ENCODE assay signal across 8 cellular contexts in the genomic region with DNA sequence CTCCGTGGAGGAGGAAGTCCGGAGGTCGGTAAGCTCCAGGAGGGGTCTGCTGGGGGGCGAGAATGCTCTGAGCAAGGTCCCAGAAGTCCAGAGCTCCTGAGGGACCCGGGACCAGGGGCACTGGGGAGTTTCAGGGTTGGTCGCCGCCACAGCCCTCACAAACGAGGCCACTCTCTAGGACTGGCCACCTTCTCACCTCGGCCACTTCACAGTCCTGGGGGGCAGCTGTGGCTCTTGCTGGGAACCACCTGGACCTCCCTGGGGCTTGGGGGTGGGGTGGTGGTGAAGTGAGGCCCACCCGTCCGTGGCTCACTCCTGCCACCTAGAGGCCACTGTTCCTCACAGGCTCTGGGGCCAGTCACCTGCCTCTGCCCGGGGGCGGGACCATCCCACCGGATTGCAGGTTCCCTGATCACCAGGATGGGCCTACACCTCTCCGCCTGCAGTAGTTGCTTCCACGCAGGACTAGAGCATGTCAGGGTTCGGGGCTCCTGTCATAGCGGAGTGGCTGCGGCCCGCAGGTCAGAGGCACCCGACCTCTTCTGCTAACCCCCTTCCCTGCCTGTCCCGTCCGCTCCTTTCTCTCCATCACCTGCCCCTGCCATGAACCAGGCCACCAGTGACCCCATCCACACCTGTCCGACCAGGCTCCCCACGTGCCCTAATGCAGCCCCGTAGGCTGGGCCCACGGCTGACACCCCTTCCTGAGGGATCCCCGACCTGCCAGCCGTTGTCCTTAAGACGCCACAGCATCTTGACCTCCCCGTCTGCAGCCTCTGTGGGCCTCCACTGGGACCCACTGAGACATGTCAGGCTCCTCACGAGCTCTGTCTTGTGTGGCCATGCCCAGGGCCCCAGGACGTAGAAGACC. TPM values are rescaled to one million over a fixed set of nuclear protein-coding genes. Genes with fewer than 3 reads are reported as not detected.
DNase-seq lines count a peak whose midpoint lies in the region; ATAC-seq and TF ChIP-seq lines count a peak whose summit lies in the region.

No MANE protein-coding gene starts in this region.

- DNase-seq in DMS53 (lab: John Stamatoyannopoulos, UW): peak; percentile 88
- peak; percentile 86 for DNase-seq in HK-2 (ENCODE audit: unreplicated experiment)
- DNase-seq in OCI-LY7 (ENCODE audit: low spot score): peak; percentile 75
- DNase-seq in activated T-cell treated with anti-CD3 and anti-CD28 coated beads for 48 hours (ENCODE audit: low read depth): peak; percentile 82
- no peak for DNase-seq in esophagus muscularis mucosa (ENCODE audit: extremely low spot score)
- no peak for DNase-seq in suprapubic skin (ENCODE audit: low spot score in 2 of 2)

- no peak for TF ChIP-seq EP300 in esophagus muscularis mucosa (IDR thresholded peaks at IDR 0.05)
- no peak for TF ChIP-seq EP300 in suprapubic skin (IDR thresholded peaks at IDR 0.05)

- no peak overlapping the region for H3K27ac ChIP-seq in OCI-LY7 (ENCODE audit: low read depth, low read length, poor library complexity, severe bottlenecking)
- peak overlapping the region; percentile 42 to 76 (median 72) for H3K27ac ChIP-seq in esophagus muscularis mucosa (replicated peaks in 1 of 4)
- no peak overlapping the region for H3K27ac ChIP-seq in neutrophil
- no peak overlapping the region for H3K27ac ChIP-seq in suprapubic skin

- H3K4me1 ChIP-seq in OCI-LY7 (ENCODE audit: insufficient read depth, low read length, poor library complexity, severe bottlenecking) (peaks cover 22% of the 10 kb centered on the region), esophagus muscularis mucosa (peaks cover 28 to 48% (median 43%) of the 10 kb centered on the region in 4 donors), neutrophil (ENCODE audit: control insufficient read depth in 1 of 2, insufficient read depth in 1 of 2, low read depth in 1 of 2, low read length in 1 of 2) (peaks cover 22 to 30% of the 10 kb centered on the region in 2 experiments), suprapubic skin (peaks cover 48% of the 10 kb centered on the region)

- no peak overlapping the region for H3K4me2 ChIP-seq in OCI-LY7 (ENCODE audit: low read length)

- no TSS peak for BruUV-seq in OCI-LY7 (replicated peaks; lab: Mats Ljungman, UMichigan)

- WGBS in esophagus muscularis mucosa: 60% methylated on average over 16 of the region's 33 CpGs
- 35% methylated on average over 24 of the region's 33 CpGs for WGBS in suprapubic skin

- no peak for ATAC-seq in GM18505 (IDR thresholded peaks at IDR 0.05; ENCODE audit: unreplicated experiment)

- intact Hi-C loops in OCI-LY7 (cut with micrococcal nuclease; ENCODE audit: unreplicated experiment) (no loop called here), esophagus muscularis mucosa (cut with DNase I) (no loop called here)

- POLR2A ChIA-PET in OCI-LY7 (lab: Charles Lee): no interaction called here

- H3K36me3 ChIP-seq in OCI-LY7 (ENCODE audit: insufficient read depth, low read length): no peaks in the 10 kb centered on the region
- H3K36me3 ChIP-seq in esophagus muscularis mucosa: no peaks in the 10 kb centered on the region
- no peaks in the 10 kb centered on the region for H3K36me3 ChIP-seq in neutrophil
- H3K36me3 ChIP-seq in suprapubic skin: no peaks in the 10 kb centered on the region

- H3K4me3 ChIP-seq in OCI-LY7 (ENCODE audit: low read depth, low read length, poor library complexity, severe bottlenecking) (no peak overlapping the region), esophagus muscularis mucosa (peak overlapping the region; percentile 14 to 45 (median 16)), neutrophil (ENCODE audit: low read depth in 1 of 2, low read length in 1 of 2) (peak overlapping the region in 1 of 2 experiments; percentile 12), suprapubic skin (no peak overlapping the region)

- H3K27me3 ChIP-seq in esophagus muscularis mucosa (peaks cover 0 to 54% (median 4%) of the 10 kb centered on the region in 4 donors), neutrophil (peaks cover 51% of the 10 kb centered on the region), suprapubic skin (peaks cover 11% of the 10 kb centered on the region)

- no peaks in the 10 kb centered on the region for H3K79me2 ChIP-seq in OCI-LY7 (ENCODE audit: insufficient read depth, low read depth, low read length)

- no peak for TF ChIP-seq POLR2A in esophagus muscularis mucosa (IDR thresholded peaks at IDR 0.05; ENCODE audit: low read depth)
- TF ChIP-seq POLR2A in suprapubic skin (IDR thresholded peaks at IDR 0.05): no peak
- TF ChIP-seq POLR2A in GM18505 (IDR thresholded peaks at IDR 0.05; ENCODE audit: borderline replicate concordance, extremely low read depth, insufficient read depth, insufficient read length): no peak

- CTCF ChIA-PET in OCI-LY7 (lab: Charles Lee; ENCODE audit: unreplicated experiment): no interaction called here

- H3K9me3 ChIP-seq in OCI-LY7 (ENCODE audit: low read length) (no peaks in the 10 kb centered on the region), esophagus muscularis mucosa (no peaks in the 10 kb centered on the region), neutrophil (no peaks in the 10 kb centered on the region), suprapubic skin (no peaks in the 10 kb centered on the region)

- no peaks in the 10 kb centered on the region for H4K20me1 ChIP-seq in OCI-LY7 (ENCODE audit: insufficient read depth, low read length)

- peak; percentile 82 for TF ChIP-seq CTCF in OCI-LY7 (conservative IDR thresholded peaks at IDR 0.05; ENCODE audit: low read length)
- TF ChIP-seq CTCF in esophagus muscularis mucosa (IDR thresholded peaks at IDR 0.05): peak; percentile 60 to 92 (median 64)
- peak; percentile 71 for TF ChIP-seq CTCF in neutrophil (IDR thresholded peaks at IDR 0.05)
- peak; percentile 46 to 86 for TF ChIP-seq CTCF in suprapubic skin (IDR thresholded peaks at IDR 0.05)

- H2AFZ ChIP-seq in OCI-LY7 (ENCODE audit: low read length): no peak overlapping the region

- no peaks in the 10 kb centered on the region for H3K9me2 ChIP-seq in OCI-LY7 (ENCODE audit: insufficient read depth, low read length)

RNA-seq across cellular contexts. Expression of gene TCEA2, which starts 5.1 kb away (rescaled TPM):
- 36.4 and 37.5 TPM in 2 replicates for total RNA-seq in OCI-LY7 (2014; rRNA removed; shearing (Covaris generic))
- total RNA-seq in OCI-LY7 (2022) (71.2 and 72.3 TPM in 2 replicates), esophagus muscularis mucosa (10 to 100 TPM; 22.8 to 59.0 (median 43.6) TPM), suprapubic skin (10 to 100 TPM in 3 of 4 donors, 1 to 10 TPM in 1; 8.6 to 27.9 (median 13.2) TPM)

RNA-seq across cellular contexts. Expression of gene SOX18, which starts 8.4 kb away (rescaled TPM):
- total RNA-seq in OCI-LY7 (2014; rRNA removed; shearing (Covaris generic)): not detected in 2 replicates
- not detected in 2 replicates for total RNA-seq in OCI-LY7 (2022)
- 10 to 100 TPM in 2 of 4 donors, 1 to 10 TPM in 2; 5.6 to 19.0 (median 12.8) TPM for total RNA-seq in esophagus muscularis mucosa
- 1 to 10 TPM in 3 of 4 donors, under 1 TPM in 1; 0.79 to 8.7 (median 3.3) TPM for total RNA-seq in suprapubic skin

RNA-seq across cellular contexts. Expression of gene RGS19, which starts 21.5 kb away (rescaled TPM):
- 85.5 and 106 TPM in 2 replicates for total RNA-seq in OCI-LY7 (2014; rRNA removed; shearing (Covaris generic))
- total RNA-seq in OCI-LY7 (2022): 63.5 and 69.4 TPM in 2 replicates
- 10 to 100 TPM; 11.4 to 17.7 (median 12.7) TPM for total RNA-seq in esophagus muscularis mucosa
- total RNA-seq in suprapubic skin: 10 to 100 TPM; 14.8 to 18.4 (median 16.2) TPM

RNA-seq across cellular contexts. Expression of gene C20orf204, which starts 21.9 kb away (rescaled TPM):
- 2.0 and 3.5 TPM in 2 replicates for total RNA-seq in OCI-LY7 (2014; rRNA removed; shearing (Covaris generic))
- total RNA-seq in OCI-LY7 (2022): 5.9 and 6.7 TPM in 2 replicates
- total RNA-seq in esophagus muscularis mucosa: 1 to 10 TPM in 1 of 4 donors, under 1 TPM in 3; 0.17 to 1.6 (median 0.32) TPM
- 1 to 10 TPM; 1.1 to 5.1 (median 1.8) TPM for total RNA-seq in suprapubic skin

RNA-seq across cellular contexts. Expression of gene OPRL1, which starts 22.0 kb away (rescaled TPM):
- total RNA-seq in OCI-LY7 (2014; rRNA removed; shearing (Covaris generic)): 4.8 and 6.4 TPM in 2 replicates
- total RNA-seq in OCI-LY7 (2022) (6.1 and 7.6 TPM in 2 replicates), esophagus muscularis mucosa (1 to 10 TPM in 1 of 4 donors, under 1 TPM in 3; 0.42 to 1.4 (median 0.87) TPM), suprapubic skin (under 1 TPM; 0.45 to 0.68 (median 0.52) TPM)

Comparison
In these comparisons a context has a peak if more than half of its experiments do, and no peak if none do; other contexts are left out.
1. DNase-seq: peak in DMS53 (single experiment), HK-2 (single experiment), OCI-LY7 (single experiment) and activated T-cell treated with anti-CD3 and anti-CD28 coated beads for 48 hours (single experiment); none in esophagus muscularis mucosa (single experiment) and suprapubic skin (0 of 2).
2. H3K27ac ChIP-seq: peak in esophagus muscularis mucosa (4 of 4); none in OCI-LY7 (single experiment), neutrophil (single experiment) and suprapubic skin (single experiment).
3. H3K4me3 ChIP-seq: peak in esophagus muscularis mucosa (4 of 4); none in OCI-LY7 (single experiment) and suprapubic skin (single experiment).
4. Peak in every context shown above with its lines, with median percentiles within 50 percentile points of each other: CTCF ChIP-seq.